Comparison of ENCODE assay signal across 35 cellular contexts in the genomic region with DNA sequence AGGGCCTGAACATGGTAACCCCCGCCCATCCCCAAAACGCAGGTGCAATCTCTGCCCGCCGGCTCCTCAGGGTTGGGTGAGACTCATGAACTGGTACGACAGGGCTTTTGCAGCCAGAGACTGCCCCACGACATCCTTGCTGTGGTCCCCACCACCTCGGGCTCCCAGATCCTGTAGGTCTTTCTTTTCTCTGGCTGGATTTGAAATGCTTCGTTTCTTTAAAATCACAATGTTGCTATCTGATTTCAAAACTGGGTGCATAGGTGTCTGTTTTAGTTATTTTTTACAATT. TPM values are rescaled to one million over a fixed set of nuclear protein-coding genes. Genes with fewer than 3 reads are reported as not detected.
"Had no signal": no experiment of that assay in that cellular context is flagged by ENCODE, and none has a peak within 500 bp of the region (broad histone marks: within the 10 kb centered on the region; RNA-seq: fewer than 3 reads in every experiment).

No MANE protein-coding gene starts in this region.

- H3K36me3 ChIP-seq: adrenal gland, esophagus muscularis mucosa, gastrocnemius medialis, WERI-Rb-1 had no signal

- H3K4me1 Mint-ChIP-seq: activated B cell treated with CpG ODN at 0.5 μM for 24 hours; activated CD8-positive, alpha-beta memory T cell treated with anti-CD3 and anti-CD28 coated beads, Interleukin-2, amount 10 ng/mL, durations not matched to agents 7 days and 5 days; activated naive CD4-positive, alpha-beta T cell treated with anti-CD3 and anti-CD28 coated beads, Interleukin-2, amount 50 U/mL, for 24 hours; activated naive CD8-positive, alpha-beta T cell treated with anti-CD3 and anti-CD28 coated beads for 36 hours; activated naive CD8-positive, alpha-beta T cell treated with anti-CD3 and anti-CD28 coated beads, Interleukin-2, amount 50 U/mL, for 24 hours had no signal

- H3K4me3 Mint-ChIP-seq: activated B cell treated with CpG ODN at 0.5 μM for 24 hours; activated CD8-positive, alpha-beta memory T cell treated with anti-CD3 and anti-CD28 coated beads, Interleukin-2, amount 10 ng/mL, durations not matched to agents 7 days and 5 days; activated CD8-positive, alpha-beta T cell treated with anti-CD3 and anti-CD28 coated beads, Interleukin-2, amount 10 ng/mL, durations not matched to agents 7 days and 5 days; activated naive CD4-positive, alpha-beta T cell treated with anti-CD3 and anti-CD28 coated beads for 36 hours; activated naive CD4-positive, alpha-beta T cell treated with anti-CD3 and anti-CD28 coated beads, Interleukin-2, amount 50 U/mL, for 24 hours; activated naive CD8-positive, alpha-beta T cell treated with anti-CD3 and anti-CD28 coated beads for 36 hours; activated naive CD8-positive, alpha-beta T cell treated with anti-CD3 and anti-CD28 coated beads, Interleukin-2, amount 50 U/mL, for 24 hours; activated T-helper 1 cell treated with anti-CD3 and anti-CD28 coated beads, Interleukin-12 subunit alpha, Interleukin-12 subunit beta, Interleukin-2, Interleukin-4 antibody, amounts not matched to agents 30 ng/mL and 10 ng/mL and 1 ng/mL, durations not matched to agents 14 hours and 24 hours and 36 hours; effector memory CD8-positive, alpha-beta T cell; T-helper 17 cell; T-helper 2 cell treated with Interferon-gamma antibody and Interleukin-4, amounts not matched to agents 5 μg/mL and 100 μg/mL, for 36 hours had no signal

- DNase-seq: activated B cell treated with CpG ODN at 0.5 μM for 24 hours; activated CD4-positive, alpha-beta T cell treated with anti-CD3 and anti-CD28 coated beads for 48 hours; activated CD4-positive, alpha-beta T cell treated with anti-CD3 and anti-CD28 coated beads, Interleukin-2, amount 50 U/mL, for 1 hour; activated CD4-positive, alpha-beta T cell treated with anti-CD3 and anti-CD28 coated beads, Interleukin-2, amount 50 U/mL, for 48 hours; activated CD8-positive, alpha-beta memory T cell treated with anti-CD3 and anti-CD28 coated beads, Interleukin-2, amount 10 ng/mL, durations not matched to agents 7 days and 5 days; activated CD8-positive, alpha-beta memory T cell treated with anti-CD3 and anti-CD28 coated beads, Interleukin-2, amount 50 U/mL, for 4 hours; activated CD8-positive, alpha-beta T cell treated with anti-CD3 and anti-CD28 coated beads, Interleukin-2, amount 10 ng/mL, durations not matched to agents 7 days and 5 days; activated effector memory CD4-positive, alpha-beta T cell treated with anti-CD3 and anti-CD28 coated beads, Interleukin-2, amount 50 U/mL, for 16 hours; activated naive CD4-positive, alpha-beta T cell treated with anti-CD3 and anti-CD28 coated beads for 36 hours; activated naive CD8-positive, alpha-beta T cell treated with anti-CD3 and anti-CD28 coated beads for 36 hours; activated naive CD8-positive, alpha-beta T cell treated with anti-CD3 and anti-CD28 coated beads, Interleukin-2, amount 50 U/mL, for 24 hours; activated T-cell treated with anti-CD3 and anti-CD28 coated beads, Interleukin-2, amount 50 U/mL, for 1 hour; activated T-cell treated with anti-CD3 and anti-CD28 coated beads, Interleukin-2, amount 50 U/mL, for 48 hours; adrenal gland; amygdala; body of pancreas; caudate nucleus; cortex of kidney; dermis blood vessel endothelial cell; effector CD4-positive, alpha-beta T cell; effector memory CD8-positive, alpha-beta T cell; erythroblast; foreskin keratinocyte; gastrocnemius medialis; T-helper 1 cell; T-helper 17 cell; T1000; WERI-Rb-1 had no signal

- H3K4me1 ChIP-seq: adrenal gland, esophagus muscularis mucosa, foreskin keratinocyte, gastrocnemius medialis had no signal

- H3K9me3 Mint-ChIP-seq: activated B cell treated with CpG ODN at 0.5 μM for 24 hours; activated naive CD4-positive, alpha-beta T cell treated with anti-CD3 and anti-CD28 coated beads for 36 hours; activated naive CD4-positive, alpha-beta T cell treated with anti-CD3 and anti-CD28 coated beads, Interleukin-2, amount 50 U/mL, for 24 hours; activated naive CD8-positive, alpha-beta T cell treated with anti-CD3 and anti-CD28 coated beads for 36 hours; activated naive CD8-positive, alpha-beta T cell treated with anti-CD3 and anti-CD28 coated beads, Interleukin-2, amount 50 U/mL, for 24 hours; activated T-helper 1 cell treated with anti-CD3 and anti-CD28 coated beads, Interleukin-12 subunit alpha, Interleukin-12 subunit beta, Interleukin-2, Interleukin-4 antibody, amounts not matched to agents 30 ng/mL and 10 ng/mL and 1 ng/mL, durations not matched to agents 14 hours and 24 hours and 36 hours; activated T-helper 2 cell treated with anti-CD3 and anti-CD28 coated beads, Interferon-gamma antibody, Interleukin-2, Interleukin-4, amounts not matched to agents 10 μg/mL and 5 μg/mL and 100 μg/mL, durations not matched to agents 14 hours and 24 hours and 36 hours; effector memory CD8-positive, alpha-beta T cell; T-helper 2 cell treated with Interferon-gamma antibody and Interleukin-4, amounts not matched to agents 5 μg/mL and 100 μg/mL, for 36 hours had no signal

- H3K9me3 ChIP-seq: adrenal gland, body of pancreas, esophagus muscularis mucosa, gastrocnemius medialis had no signal

- H3K27ac Mint-ChIP-seq: activated B cell treated with CpG ODN at 0.5 μM for 24 hours; activated CD8-positive, alpha-beta memory T cell treated with anti-CD3 and anti-CD28 coated beads, Interleukin-2, amount 10 ng/mL, durations not matched to agents 7 days and 5 days; activated CD8-positive, alpha-beta T cell treated with anti-CD3 and anti-CD28 coated beads, Interleukin-2, amount 10 ng/mL, durations not matched to agents 7 days and 5 days; activated naive CD4-positive, alpha-beta T cell treated with anti-CD3 and anti-CD28 coated beads for 36 hours; activated naive CD4-positive, alpha-beta T cell treated with anti-CD3 and anti-CD28 coated beads, Interleukin-2, amount 50 U/mL, for 24 hours; activated naive CD8-positive, alpha-beta T cell treated with anti-CD3 and anti-CD28 coated beads for 36 hours; activated naive CD8-positive, alpha-beta T cell treated with anti-CD3 and anti-CD28 coated beads, Interleukin-2, amount 50 U/mL, for 24 hours; activated T-helper 1 cell treated with anti-CD3 and anti-CD28 coated beads, Interleukin-12 subunit alpha, Interleukin-12 subunit beta, Interleukin-2, Interleukin-4 antibody, amounts not matched to agents 30 ng/mL and 10 ng/mL and 1 ng/mL, durations not matched to agents 14 hours and 24 hours and 36 hours; activated T-helper 2 cell treated with anti-CD3 and anti-CD28 coated beads, Interferon-gamma antibody, Interleukin-2, Interleukin-4, amounts not matched to agents 10 μg/mL and 5 μg/mL and 100 μg/mL, durations not matched to agents 14 hours and 24 hours and 36 hours; T-helper 2 cell treated with Interferon-gamma antibody and Interleukin-4, amounts not matched to agents 5 μg/mL and 100 μg/mL, for 36 hours had no signal

- H3K27ac ChIP-seq: body of pancreas, esophagus muscularis mucosa, foreskin keratinocyte, gastrocnemius medialis, WERI-Rb-1 had no signal

- H3K4me3 ChIP-seq: adrenal gland, body of pancreas, esophagus muscularis mucosa, gastrocnemius medialis had no signal

- H3K27me3 Mint-ChIP-seq: T-helper 17 cell had no signal

- H3K27me3 ChIP-seq: body of pancreas had no signal

- H3K36me3 Mint-ChIP-seq: activated CD8-positive, alpha-beta memory T cell treated with anti-CD3 and anti-CD28 coated beads, Interleukin-2, amount 10 ng/mL, durations not matched to agents 7 days and 5 days; activated naive CD4-positive, alpha-beta T cell treated with anti-CD3 and anti-CD28 coated beads, Interleukin-2, amount 50 U/mL, for 24 hours; activated naive CD8-positive, alpha-beta T cell treated with anti-CD3 and anti-CD28 coated beads for 36 hours had no signal

RNA-seq across cellular contexts. Expression of a gene that starts 21.9 kb away (rescaled TPM):
- total RNA-seq: activated CD8-positive, alpha-beta memory T cell treated with anti-CD3 and anti-CD28 coated beads for 36 hours; activated naive CD4-positive, alpha-beta T cell treated with anti-CD3 and anti-CD28 coated beads for 36 hours; activated naive CD8-positive, alpha-beta T cell treated with anti-CD3 and anti-CD28 coated beads for 36 hours; activated T-helper 1 cell treated with anti-CD3 and anti-CD28 coated beads, Interleukin-12 subunit alpha, Interleukin-12 subunit beta, Interleukin-2, Interleukin-4 antibody, amounts not matched to agents 30 ng/mL and 10 ng/mL and 1 ng/mL, durations not matched to agents 14 hours and 24 hours and 36 hours; activated T-helper 2 cell treated with anti-CD3 and anti-CD28 coated beads, Interferon-gamma antibody, Interleukin-2, Interleukin-4, amounts not matched to agents 10 μg/mL and 5 μg/mL and 100 μg/mL, durations not matched to agents 14 hours and 24 hours and 36 hours; chondrocyte; dermis blood vessel endothelial cell; foreskin keratinocyte had no signal
- polyA plus RNA-seq: foreskin keratinocyte had no signal

RNA-seq across cellular contexts. Expression of a gene that starts 52.0 kb away (rescaled TPM):
- total RNA-seq: activated B cell treated with CpG ODN at 0.5 μM for 24 hours; activated CD8-positive, alpha-beta memory T cell treated with anti-CD3 and anti-CD28 coated beads for 36 hours; activated CD8-positive, alpha-beta memory T cell treated with anti-CD3 and anti-CD28 coated beads, Interleukin-2, amount 10 ng/mL, durations not matched to agents 7 days and 5 days; activated naive CD4-positive, alpha-beta T cell treated with anti-CD3 and anti-CD28 coated beads for 36 hours; activated T-helper 1 cell treated with anti-CD3 and anti-CD28 coated beads, Interleukin-12 subunit alpha, Interleukin-12 subunit beta, Interleukin-2, Interleukin-4 antibody, amounts not matched to agents 30 ng/mL and 10 ng/mL and 1 ng/mL, durations not matched to agents 14 hours and 24 hours and 36 hours; activated T-helper 2 cell treated with anti-CD3 and anti-CD28 coated beads, Interferon-gamma antibody, Interleukin-2, Interleukin-4, amounts not matched to agents 10 μg/mL and 5 μg/mL and 100 μg/mL, durations not matched to agents 14 hours and 24 hours and 36 hours; body of pancreas; chondrocyte; dermis blood vessel endothelial cell; foreskin keratinocyte; gastrocnemius medialis had no signal
- polyA plus RNA-seq: foreskin keratinocyte had no signal
